In genomic region chrX:643911-644303, GRCh38 we compare ENCODE assay signal across 1 cellular context.
TF ChIP-seq lines count a peak whose summit lies in the region.

No MANE protein-coding gene starts in this region.

TF ChIP-seq in GM23338, 12 proteins besides CTCF, POLR2A, EP300 and RAD21 (continued from another document):
- no peak for TF ChIP-seq REST (IDR thresholded peaks at IDR 0.05; ENCODE audit: unreplicated experiment)
- TF ChIP-seq NANOG (IDR thresholded peaks at IDR 0.05; ENCODE audit: borderline replicate concordance), result no peak
- TF ChIP-seq CREB1 (CRISPR knock-in tag; IDR thresholded peaks at IDR 0.05; ENCODE audit: low read depth), result no peak
- TF ChIP-seq POLR2AphosphoS5 (IDR thresholded peaks at IDR 0.05; ENCODE audit: low read depth), result no peak
